ENCODE assay signal across 1 cellular context in genomic region chr3:134039161-134039862, GRCh38.
A peak's percentile ranks its signal among the peaks of the same experiment; 100 is the strongest.
TF ChIP-seq lines count a peak whose summit lies in the region.

No MANE protein-coding gene starts in this region.

TF ChIP-seq in HepG2, 621 proteins besides CTCF, POLR2A, EP300 and RAD21 (continued from another document):
- TF ChIP-seq ATF2 (CRISPR knock-in tag; IDR thresholded peaks at IDR 0.05) (no peak), KLF12 (CRISPR knock-in tag; IDR thresholded peaks at IDR 0.05; ENCODE audit: borderline replicate concordance) (0 out of 2 replicates have a peak, but pooled peaks have one; percentile 56), BORCS8-MEF2B (CRISPR knock-in tag; IDR thresholded peaks at IDR 0.05) (peak; percentile 69; the same call in 1 of the 2 replicates), PHF20 (CRISPR knock-in tag; IDR thresholded peaks at IDR 0.05) (0 out of 2 replicates have a peak, but pooled peaks have one; percentile 32), ZNF205 (CRISPR knock-in tag; IDR thresholded peaks at IDR 0.05) (peak; percentile 65; the same call in 1 of the 2 replicates), SOX6 (IDR thresholded peaks at IDR 0.05) (no peak), SOX6 (CRISPR knock-in tag; IDR thresholded peaks at IDR 0.05) (peak; percentile 26; the same call in 1 of the 2 replicates), ZNF414 (CRISPR knock-in tag; IDR thresholded peaks at IDR 0.05) (no peak), ZNF20 (CRISPR knock-in tag; IDR thresholded peaks at IDR 0.05) (no peak), MED8 (CRISPR knock-in tag; IDR thresholded peaks at IDR 0.05; ENCODE audit: insufficient replicate concordance) (no peak), YY1 (IDR thresholded peaks at IDR 0.05; ENCODE audit: insufficient read depth, insufficient replicate concordance, low read depth, low read length) (no peak), BRF2 (CRISPR knock-in tag; IDR thresholded peaks at IDR 0.05) (no peak), SMARCE1 (IDR thresholded peaks at IDR 0.05; ENCODE audit: borderline replicate concordance) (no peak), ZNF30 (CRISPR knock-in tag; IDR thresholded peaks at IDR 0.05) (no peak), ZNF3 (CRISPR knock-in tag; IDR thresholded peaks at IDR 0.05) (no peak), ARID4A (CRISPR knock-in tag; IDR thresholded peaks at IDR 0.05; ENCODE audit: borderline replicate concordance) (peak; percentile 32; the same call in 1 of the 2 replicates), MTA3 (CRISPR knock-in tag; IDR thresholded peaks at IDR 0.05) (no peak), ZNF724P (CRISPR knock-in tag; IDR thresholded peaks at IDR 0.05; ENCODE audit: borderline replicate concordance) (no peak), JUN (CRISPR knock-in tag; IDR thresholded peaks at IDR 0.05) (no peak), ISL2 (CRISPR knock-in tag; IDR thresholded peaks at IDR 0.05) (no peak), NR2F6 (IDR thresholded peaks at IDR 0.05) (no peak; the same call in 1 of the 2 replicates), NR2F6 (CRISPR knock-in tag; IDR thresholded peaks at IDR 0.05) (peak; percentile 56), TBX2 (CRISPR knock-in tag; IDR thresholded peaks at IDR 0.05; ENCODE audit: borderline replicate concordance) (no peak), ZNF782 (CRISPR knock-in tag; IDR thresholded peaks at IDR 0.05; ENCODE audit: borderline replicate concordance) (0 out of 2 replicates have a peak, but pooled peaks have one; percentile 12), ZNF317 (CRISPR knock-in tag; IDR thresholded peaks at IDR 0.05) (no peak), NR2C2 (CRISPR knock-in tag; IDR thresholded peaks at IDR 0.05; ENCODE audit: borderline replicate concordance) (peak; percentile 41; the same call in 1 of the 2 replicates), HNF4G (IDR thresholded peaks at IDR 0.05; ENCODE audit: borderline replicate concordance, low read depth, low read length) (no peak), HNF4G (CRISPR knock-in tag; IDR thresholded peaks at IDR 0.05; ENCODE audit: borderline replicate concordance, low read depth) (no peak), ZNF18 (CRISPR knock-in tag; IDR thresholded peaks at IDR 0.05; ENCODE audit: insufficient replicate concordance) (no peak), ZNF350 (CRISPR knock-in tag; IDR thresholded peaks at IDR 0.05; ENCODE audit: borderline replicate concordance, low read depth) (peak; percentile 20; the same call in 1 of the 2 replicates), KAT7 (CRISPR knock-in tag; IDR thresholded peaks at IDR 0.05; ENCODE audit: borderline replicate concordance) (no peak), ZBTB7A (CRISPR knock-in tag; IDR thresholded peaks at IDR 0.05) (no peak), ZNF337 (CRISPR knock-in tag; IDR thresholded peaks at IDR 0.05; ENCODE audit: borderline replicate concordance, low read depth) (no peak), ZNF644 (CRISPR knock-in tag; IDR thresholded peaks at IDR 0.05; ENCODE audit: low read depth) (peak; percentile 72; the same call in 1 of the 2 replicates), IRF2 (CRISPR knock-in tag; IDR thresholded peaks at IDR 0.05) (no peak), DRAP1 (CRISPR knock-in tag; IDR thresholded peaks at IDR 0.05) (0 out of 2 replicates have a peak, but pooled peaks have one; percentile 21), SAP130 (CRISPR knock-in tag; IDR thresholded peaks at IDR 0.05; ENCODE audit: low read depth) (0 out of 2 replicates have a peak, but pooled peaks have one; percentile 6), SKI (IDR thresholded peaks at IDR 0.05; ENCODE audit: partially characterized antibody) (no peak), PAF1 (CRISPR knock-in tag; IDR thresholded peaks at IDR 0.05) (no peak), ZBTB20 (CRISPR knock-in tag; IDR thresholded peaks at IDR 0.05; ENCODE audit: borderline replicate concordance, low read depth) (no peak), KLF15 (CRISPR knock-in tag; IDR thresholded peaks at IDR 0.05; ENCODE audit: borderline replicate concordance) (no peak), HBP1 (CRISPR knock-in tag; IDR thresholded peaks at IDR 0.05; ENCODE audit: low read depth) (no peak), NR2F2 (IDR thresholded peaks at IDR 0.05; ENCODE audit: borderline replicate concordance, low read depth) (no peak), NFKB2 (CRISPR knock-in tag; IDR thresholded peaks at IDR 0.05; ENCODE audit: borderline replicate concordance) (peak; percentile 39; the same call in 1 of the 2 replicates), ZNF816 (CRISPR knock-in tag; IDR thresholded peaks at IDR 0.05; ENCODE audit: borderline replicate concordance) (no peak), ZBTB42 (CRISPR knock-in tag; IDR thresholded peaks at IDR 0.05) (no peak), PBX2 (CRISPR knock-in tag; IDR thresholded peaks at IDR 0.05) (no peak), MEF2D (CRISPR knock-in tag; IDR thresholded peaks at IDR 0.05) (no peak), HMGXB4 (CRISPR knock-in tag; IDR thresholded peaks at IDR 0.05; ENCODE audit: borderline replicate concordance in 1 of 2, low read depth in 1 of 2) (peak; percentile 32 to 76; a peak in 2 of 4 replicates), ZSCAN25 (CRISPR knock-in tag; IDR thresholded peaks at IDR 0.05) (peak; percentile 62; the same call in 1 of the 2 replicates), FOXC1 (CRISPR knock-in tag; IDR thresholded peaks at IDR 0.05; ENCODE audit: borderline replicate concordance) (peak; percentile 53; the same call in 1 of the 2 replicates)
